25 cellular contexts compared by ENCODE assay signal in genomic region chr7:117238472-117238871, GRCh38.
"Had no signal": no experiment of that assay in that cellular context is flagged by ENCODE, and none has a peak within 500 bp of the region (broad histone marks: within the 10 kb centered on the region; RNA-seq: fewer than 3 reads in every experiment).

No MANE protein-coding gene starts in this region.

- H3K4me3 ChIP-seq: colonic mucosa, coronary artery, dorsolateral prefrontal cortex, esophagus muscularis mucosa, esophagus squamous epithelium, gastrocnemius medialis, gastroesophageal sphincter, heart left ventricle, heart right ventricle had no signal

- H3K9me3 ChIP-seq: colonic mucosa had no signal

- ATAC-seq: effector memory CD8-positive, alpha-beta T cell; esophagus mucosa; foreskin keratinocyte; gastrocnemius medialis; gastroesophageal sphincter; heart left ventricle; heart right ventricle had no signal

- H3K9me3 Mint-ChIP-seq: effector memory CD8-positive, alpha-beta T cell had no signal

- H3K4me1 Mint-ChIP-seq: endodermal cell had no signal

- H3K27me3 ChIP-seq: colonic mucosa, dorsolateral prefrontal cortex, esophagus muscularis mucosa, gastrocnemius medialis, gastroesophageal sphincter had no signal

- H3K4me3 Mint-ChIP-seq: dendritic cell treated with granulocyte-macrophage colony-stimulating factor and Interleukin-4, amounts not matched to agents 40 ng/mL and 50 ng/mL, for 4 days; effector memory CD8-positive, alpha-beta T cell; endodermal cell had no signal

- H3K4me1 ChIP-seq: colonic mucosa, esophagus muscularis mucosa, esophagus squamous epithelium, foreskin keratinocyte, gastrocnemius medialis, gastroesophageal sphincter, heart left ventricle, heart right ventricle had no signal

- DNase-seq: colonic mucosa; cortex of kidney; dermis blood vessel endothelial cell; dorsolateral prefrontal cortex; effector CD4-positive, alpha-beta T cell; effector CD8-positive, alpha-beta T cell; effector memory CD4-positive, alpha-beta T cell; effector memory CD8-positive, alpha-beta T cell; endodermal cell; erythroblast; esophagus squamous epithelium; foreskin fibroblast; foreskin keratinocyte; foreskin melanocyte; gastrocnemius medialis; glutamatergic neuron; head of caudate nucleus; heart right ventricle had no signal

- H3K27ac Mint-ChIP-seq: dendritic cell treated with granulocyte-macrophage colony-stimulating factor and Interleukin-4, amounts not matched to agents 40 ng/mL and 50 ng/mL, for 4 days; effector memory CD8-positive, alpha-beta T cell; endodermal cell had no signal

- H3K36me3 ChIP-seq: colonic mucosa, esophagus muscularis mucosa, esophagus squamous epithelium, gastrocnemius medialis, gastroesophageal sphincter, heart left ventricle, heart right ventricle had no signal

- H3K27ac ChIP-seq: colonic mucosa, coronary artery, dorsolateral prefrontal cortex, epithelial cell of prostate, esophagus muscularis mucosa, esophagus squamous epithelium, foreskin keratinocyte, gastrocnemius medialis, gastroesophageal sphincter, heart left ventricle, heart right ventricle had no signal
